Comparison of ENCODE assay signal across 9 cellular contexts in genomic region chr19:35959040-35959967, GRCh38. TPM values are rescaled to one million over a fixed set of nuclear protein-coding genes. Genes with fewer than 3 reads are reported as not detected.
A peak's percentile ranks its signal among the peaks of the same experiment; 100 is the strongest.
DNase-seq lines count a peak whose midpoint lies in the region; ATAC-seq, FAIRE-seq and TF ChIP-seq lines count a peak whose summit lies in the region.
"Had no signal": no experiment of that assay in that cellular context is flagged by ENCODE, and none has a peak within 500 bp of the region (broad histone marks: within the 10 kb centered on the region; RNA-seq: fewer than 3 reads in every experiment).

No MANE protein-coding gene starts in this region.

- intact Hi-C loops in K562 (cut with micrococcal nuclease), result no loop called here

- H3K79me2 ChIP-seq in K562 (ENCODE audit: control insufficient read depth, insufficient read depth, low read length) (no peaks in the 10 kb centered on the region), Karpas-422 (ENCODE audit: low read length) (no peaks in the 10 kb centered on the region)

- H3K36me3 ChIP-seq in K562 (ENCODE audit: control insufficient read depth, insufficient read depth, low read length) (no peaks in the 10 kb centered on the region), Karpas-422 (ENCODE audit: insufficient read depth, low read length) (no peaks in the 10 kb centered on the region)

- ATAC-seq in K562 (peak; percentile 77), GM18519 (IDR thresholded peaks at IDR 0.05; ENCODE audit: low FRiP score, unreplicated experiment) (no peak)

- H4K20me1 ChIP-seq in K562 (replicated peaks; ENCODE audit: control insufficient read depth, insufficient read depth, low read length), result no peaks in the 10 kb centered on the region
- no peaks in the 10 kb centered on the region for H4K20me1 ChIP-seq in Karpas-422 (ENCODE audit: insufficient read depth, low read depth, low read length)

- in situ Hi-C loops in K562 (cut with MboI), result no loop called here

- H3K4me2 ChIP-seq in K562 (ENCODE audit: insufficient read depth, low read length), result no peak overlapping the region
- H3K4me2 ChIP-seq in Karpas-422 (ENCODE audit: low read depth, low read length, poor library complexity, severe bottlenecking), result no peak overlapping the region

- no peaks in the 10 kb centered on the region for H3K9me3 ChIP-seq in K562 (replicated peaks; ENCODE audit: control insufficient read depth, insufficient read depth, low read depth, low read length)
- no peaks in the 10 kb centered on the region for H3K9me3 ChIP-seq in Karpas-422 (ENCODE audit: low read length)

- TF ChIP-seq RAD21 in K562 (CRISPR knock-in tag; conservative IDR thresholded peaks at IDR 0.05 in 1 of 2, IDR thresholded peaks at IDR 0.05 in 1 of 2), result no peak

- H3K27me3 ChIP-seq in K562 (ENCODE audit: control insufficient read depth in 2 of 2, insufficient read depth in 2 of 2, low read length in 2 of 2) (peaks cover 30 to 45% of the 10 kb centered on the region in 2 experiments; a peak in 3 of 5 replicates), Karpas-422 (ENCODE audit: low read length) (no peaks in the 10 kb centered on the region)

- H3K4me3 ChIP-seq in K562 (no peak overlapping the region), Karpas-422 (ENCODE audit: low read length) (no peak overlapping the region)

- TF ChIP-seq CTCF in GM12872 (IDR thresholded peaks at IDR 0.05; ENCODE audit: insufficient read depth, low read depth, low read length) (peak; percentile 36; the same call in 2 of the 3 replicates), K562 (IDR thresholded peaks at IDR 0.05 in 2 of 3, conservative IDR thresholded peaks at IDR 0.05 in 1 of 3; ENCODE audit: insufficient read depth in 2 of 3, low read depth in 1 of 3, low read length in 3 of 3) (peak; percentile 20 to 72 (median 27); a peak in 4 of 6 replicates)

- 19% methylated on average over 62 of the region's 97 CpGs for WGBS in K562 (ENCODE audit: insufficient coverage, low coverage, missing lambda C conversion rate)

- H3K4me1 ChIP-seq in K562 (replicated peaks in 1 of 2; ENCODE audit: control insufficient read depth in 2 of 2, insufficient read depth in 2 of 2, low read length in 2 of 2), result peaks cover 0 to 14% of the 10 kb centered on the region in 2 experiments; a peak in 2 of 5 replicates
- H3K4me1 ChIP-seq in Karpas-422 (ENCODE audit: low read length), result no peaks in the 10 kb centered on the region

- CTCF ChIA-PET in K562 (lab: Yijun Ruan, JAX; ENCODE audit: low intra/inter-chr PET ratio), result no interaction called here

- BruUV-seq in K562 (replicated peaks; lab: Mats Ljungman, UMichigan), result no TSS peak

- H2AFZ ChIP-seq in K562 (ENCODE audit: low read depth, low read length), result no peak overlapping the region
- no peak overlapping the region for H2AFZ ChIP-seq in Karpas-422 (ENCODE audit: low read length)

- no peak overlapping the region for H3K27ac ChIP-seq in K562 (ENCODE audit: extremely low read depth, low read depth, low read length)
- H3K27ac ChIP-seq in Karpas-422 (ENCODE audit: low read length), result no peak overlapping the region

- POLR2A ChIA-PET in K562 (lab: Yijun Ruan, JAX), result no interaction called here

- TF ChIP-seq POLR2A in K562 (conservative IDR thresholded peaks at IDR 0.05), result no peak

- DNase-seq in UCSD-AML1 (lab: John Stamatoyannopoulos, UW; ENCODE audit: unreplicated experiment), result peak; percentile 76
- peak in 3 of 4 experiments; percentile 41 to 57 (median 54) for DNase-seq in K562 (ENCODE audit: extremely low read depth in 1 of 4, low spot score in 3 of 4)
- DNase-seq in middle frontal gyrus (ENCODE audit: extremely low spot score, low spot score), result peak; percentile 12
- peak; percentile 57 for DNase-seq in stimulated activated CD8-positive, alpha-beta memory T cell treated with anti-CD3 and anti-CD28 coated beads, Interleukin-7, amount 100 ng/mL, for 1 hour (ENCODE audit: low read depth in 2 of 2)
- DNase-seq in Karpas-422, result no peak
- no peak for DNase-seq in NK-92 treated with Interleukin-12 subunit alpha and Interleukin-12 subunit beta, amount 100 ng/mL, for 24 hours (lab: John Stamatoyannopoulos, UW)

- no peak for FAIRE-seq in K562 (lab: Jason Lieb, UNC)

- H3K9me2 ChIP-seq in Karpas-422 (replicated peaks; ENCODE audit: insufficient read depth, low read length), result no peaks in the 10 kb centered on the region

- no peaks in the 10 kb centered on the region for H3K9me1 ChIP-seq in K562 (ENCODE audit: control insufficient read depth, insufficient read depth, low read length)

- H3K9ac ChIP-seq in K562 (ENCODE audit: insufficient read depth in 1 of 2, low read depth in 2 of 2, low read length in 2 of 2) (no peak overlapping the region), Karpas-422 (ENCODE audit: low read length) (no peak overlapping the region)

- TF ChIP-seq EP300 in K562 (IDR thresholded peaks at IDR 0.05; ENCODE audit: low read length), result no peak

RNA-seq across cellular contexts. Expression of gene LRFN3, which starts 23.1 kb away (rescaled TPM):
- 0.32 TPM in 1 of 2 replicates, not detected in the other for total RNA-seq in K562 (2011; cell fraction: chromatin; rRNA removed; ENCODE audit: low replicate concordance)
- total RNA-seq in K562 (2011; cell fraction: nucleolus; rRNA removed), result 0.26 and 0.50 TPM in 2 replicates
- 0.15 and 0.23 TPM in 2 replicates for total RNA-seq in K562 (2011; cell fraction: nucleoplasm; rRNA removed)
- total RNA-seq in K562 (2014; rRNA removed), result 0.08 TPM in 1 of 2 replicates, not detected in the other
- total RNA-seq in K562 (2014; rRNA removed; fragmentation: Illumina TruSeq; extraction: Trizol), result not detected in 2 replicates
- total RNA-seq in K562 (2015; rRNA removed; fragmentation: Illumina TruSeq; extraction: Trizol), result not detected in 2 replicates
- total RNA-seq in K562 (2021), result 0.11 and 0.31 TPM in 2 replicates
- polyA plus RNA-seq in K562 (2011; rRNA removed), result 0.16 TPM in 1 of 2 replicates, not detected in the other
- polyA plus RNA-seq in K562 (2011; cell fraction: cytosol; rRNA removed), result 0.09 and 0.18 TPM in 2 replicates
- polyA plus RNA-seq in K562 (2011; cell fraction: nucleus; rRNA removed), result 0.17 and 0.20 TPM in 2 replicates
- 0.07 and 0.09 TPM in 2 replicates for polyA plus RNA-seq in K562 (2012)
- polyA plus RNA-seq in K562 (2014; fragmentation: Illumina TruSeq; extraction: Trizol), result 0.03 and 0.19 TPM in 2 replicates
- not detected for polyA plus RNA-seq in K562 (2014; fragmentation: Nextera tagmentation; extraction: Ambion mirVana)
- 0.12 and 0.35 TPM in 2 replicates for polyA plus RNA-seq in K562 (2014; rRNA removed)
- polyA minus RNA-seq in K562 (2011; rRNA and poly(A)+ RNA removed), result 0.04 and 0.06 TPM in 2 replicates
- not detected in 2 replicates for polyA minus RNA-seq in K562 (2011; cell fraction: cytosol; rRNA and poly(A)+ RNA removed)
- 0.22 and 0.54 TPM in 2 replicates for polyA minus RNA-seq in K562 (2011; cell fraction: nucleus; rRNA and poly(A)+ RNA removed)
- 3.7 and 3.8 TPM in 2 replicates for total RNA-seq in Karpas-422 (2014; rRNA removed; shearing (Covaris generic); ENCODE audit: low replicate concordance)

RNA-seq across cellular contexts. Expression of gene SDHAF1, which starts 35.7 kb away (rescaled TPM):
- 6.0 and 23.0 TPM in 2 replicates for total RNA-seq in K562 (2011; cell fraction: chromatin; rRNA removed; ENCODE audit: low replicate concordance)
- total RNA-seq in K562 (2011; cell fraction: nucleolus; rRNA removed), result 33.8 and 36.0 TPM in 2 replicates
- 21.1 and 21.8 TPM in 2 replicates for total RNA-seq in K562 (2011; cell fraction: nucleoplasm; rRNA removed)
- total RNA-seq in K562 (2014; rRNA removed), result 48.4 and 62.7 TPM in 2 replicates
- 14.8 and 15.3 TPM in 2 replicates for total RNA-seq in K562 (2014; rRNA removed; fragmentation: Illumina TruSeq; extraction: Trizol)
- total RNA-seq in K562 (2015; rRNA removed; fragmentation: Illumina TruSeq; extraction: Trizol), result 23.5 and 24.7 TPM in 2 replicates
- total RNA-seq in K562 (2021), result 32.3 and 37.3 TPM in 2 replicates
- polyA plus RNA-seq in K562 (2011; rRNA removed), result 18.8 and 19.4 TPM in 2 replicates
- polyA plus RNA-seq in K562 (2011; cell fraction: cytosol; rRNA removed), result 34.5 and 61.0 TPM in 2 replicates
- polyA plus RNA-seq in K562 (2011; cell fraction: nucleus; rRNA removed), result 16.5 and 24.0 TPM in 2 replicates
- 23.1 and 26.8 TPM in 2 replicates for polyA plus RNA-seq in K562 (2012)
- 13.7 and 24.9 TPM in 2 replicates for polyA plus RNA-seq in K562 (2014; fragmentation: Illumina TruSeq; extraction: Trizol)
- 1 to 10 TPM in 1 of 2 experiments, under 1 TPM in 1; 0.42 to 1.1 TPM for polyA plus RNA-seq in K562 (2014; fragmentation: Nextera tagmentation; extraction: Ambion mirVana)
- 55.7 and 56.6 TPM in 2 replicates for polyA plus RNA-seq in K562 (2014; rRNA removed)
- 3.9 and 4.7 TPM in 2 replicates for polyA minus RNA-seq in K562 (2011; rRNA and poly(A)+ RNA removed)
- polyA minus RNA-seq in K562 (2011; cell fraction: cytosol; rRNA and poly(A)+ RNA removed), result 8.4 and 11.7 TPM in 2 replicates
- 9.4 and 13.3 TPM in 2 replicates for polyA minus RNA-seq in K562 (2011; cell fraction: nucleus; rRNA and poly(A)+ RNA removed)
- 23.4 and 71.2 TPM in 2 replicates for total RNA-seq in Karpas-422 (2014; rRNA removed; shearing (Covaris generic); ENCODE audit: low replicate concordance)

RNA-seq across cellular contexts. Expression of gene SYNE4, which starts 49.3 kb away (rescaled TPM):
- 4.4 and 8.6 TPM in 2 replicates for total RNA-seq in K562 (2011; cell fraction: chromatin; rRNA removed; ENCODE audit: low replicate concordance)
- total RNA-seq in K562 (2011; cell fraction: nucleolus; rRNA removed), result 4.0 and 4.7 TPM in 2 replicates
- 4.6 and 5.8 TPM in 2 replicates for total RNA-seq in K562 (2011; cell fraction: nucleoplasm; rRNA removed)
- total RNA-seq in K562 (2014; rRNA removed) (0.23 and 0.24 TPM in 2 replicates), K562 (2014; rRNA removed; fragmentation: Illumina TruSeq; extraction: Trizol) (0.22 TPM in 1 of 2 replicates, not detected in the other), K562 (2015; rRNA removed; fragmentation: Illumina TruSeq; extraction: Trizol) (0.26 and 0.29 TPM in 2 replicates), K562 (2021) (0.53 and 0.72 TPM in 2 replicates)
- polyA plus RNA-seq in K562 (2011; rRNA removed) (0.65 and 0.87 TPM in 2 replicates), K562 (2014; fragmentation: Illumina TruSeq; extraction: Trizol) (0.28 and 0.37 TPM in 2 replicates), K562 (2014; fragmentation: Nextera tagmentation; extraction: Ambion mirVana) (under 1 TPM; 0.03 to 0.21 TPM), K562 (2014; rRNA removed) (0.48 and 1.1 TPM in 2 replicates)
- 0.28 and 0.64 TPM in 2 replicates for polyA plus RNA-seq in K562 (2011; cell fraction: cytosol; rRNA removed)
- polyA plus RNA-seq in K562 (2011; cell fraction: nucleus; rRNA removed), result 6.0 and 6.5 TPM in 2 replicates
- 0.53 and 2.1 TPM in 2 replicates for polyA plus RNA-seq in K562 (2012)
- polyA minus RNA-seq in K562 (2011; rRNA and poly(A)+ RNA removed), result 0.07 TPM in 1 of 2 replicates, not detected in the other
- not detected in 2 replicates for polyA minus RNA-seq in K562 (2011; cell fraction: cytosol; rRNA and poly(A)+ RNA removed)
- polyA minus RNA-seq in K562 (2011; cell fraction: nucleus; rRNA and poly(A)+ RNA removed), result 0.54 and 0.67 TPM in 2 replicates
- 1.2 and 1.8 TPM in 2 replicates for total RNA-seq in Karpas-422 (2014; rRNA removed; shearing (Covaris generic); ENCODE audit: low replicate concordance)

RNA-seq across cellular contexts. Expression of gene TYROBP, which starts 51.2 kb away (rescaled TPM):
- total RNA-seq in K562 (2011; cell fraction: chromatin; rRNA removed; ENCODE audit: low replicate concordance), result not detected in 2 replicates
- 0.83 TPM in 1 of 2 replicates, not detected in the other for total RNA-seq in K562 (2011; cell fraction: nucleolus; rRNA removed)
- total RNA-seq in K562 (2011; cell fraction: nucleoplasm; rRNA removed), result 1.2 TPM in 1 of 2 replicates, not detected in the other
- total RNA-seq in K562 (2014; rRNA removed) (0.86 and 2.0 TPM in 2 replicates), K562 (2014; rRNA removed; fragmentation: Illumina TruSeq; extraction: Trizol) (1.1 and 1.2 TPM in 2 replicates), K562 (2015; rRNA removed; fragmentation: Illumina TruSeq; extraction: Trizol) (8.2 and 9.8 TPM in 2 replicates), K562 (2021) (2.7 and 2.9 TPM in 2 replicates)
- polyA plus RNA-seq in K562 (2011; rRNA removed) (2.9 and 11.1 TPM in 2 replicates), K562 (2014; fragmentation: Illumina TruSeq; extraction: Trizol) (2.2 and 2.4 TPM in 2 replicates), K562 (2014; fragmentation: Nextera tagmentation; extraction: Ambion mirVana) (1 to 10 TPM in 1 of 2 experiments, under 1 TPM in 1; 0.72 to 1.6 TPM), K562 (2014; rRNA removed) (3.4 and 8.1 TPM in 2 replicates)
- polyA plus RNA-seq in K562 (2011; cell fraction: cytosol; rRNA removed), result 9.4 and 12.1 TPM in 2 replicates
- 1.6 and 7.6 TPM in 2 replicates for polyA plus RNA-seq in K562 (2011; cell fraction: nucleus; rRNA removed)
- 14.6 and 22.6 TPM in 2 replicates for polyA plus RNA-seq in K562 (2012)
- 0.87 and 2.1 TPM in 2 replicates for polyA minus RNA-seq in K562 (2011; rRNA and poly(A)+ RNA removed)
- polyA minus RNA-seq in K562 (2011; cell fraction: cytosol; rRNA and poly(A)+ RNA removed), result 6.5 TPM in 1 of 2 replicates, not detected in the other
- 1.6 TPM in 1 of 2 replicates, not detected in the other for polyA minus RNA-seq in K562 (2011; cell fraction: nucleus; rRNA and poly(A)+ RNA removed)
- not detected in 2 replicates for total RNA-seq in Karpas-422 (2014; rRNA removed; shearing (Covaris generic); ENCODE audit: low replicate concordance)
- total RNA-seq: lung microvascular endothelial cell had no signal

RNA-seq across cellular contexts. Expression of gene ALKBH6, which starts 54.7 kb away (rescaled TPM):
- 56.4 and 79.7 TPM in 2 replicates for total RNA-seq in K562 (2011; cell fraction: chromatin; rRNA removed; ENCODE audit: low replicate concordance)
- 41.4 and 49.3 TPM in 2 replicates for total RNA-seq in K562 (2011; cell fraction: nucleolus; rRNA removed)
- 60.1 and 64.5 TPM in 2 replicates for total RNA-seq in K562 (2011; cell fraction: nucleoplasm; rRNA removed)
- 38.2 and 47.3 TPM in 2 replicates for total RNA-seq in K562 (2014; rRNA removed)
- 20.3 and 25.8 TPM in 2 replicates for total RNA-seq in K562 (2014; rRNA removed; fragmentation: Illumina TruSeq; extraction: Trizol)
- 17.7 and 22.7 TPM in 2 replicates for total RNA-seq in K562 (2015; rRNA removed; fragmentation: Illumina TruSeq; extraction: Trizol)
- total RNA-seq in K562 (2021), result 34.5 and 35.0 TPM in 2 replicates
- 33.5 and 40.4 TPM in 2 replicates for polyA plus RNA-seq in K562 (2011; rRNA removed)
- polyA plus RNA-seq in K562 (2011; cell fraction: cytosol; rRNA removed), result 28.8 and 69.6 TPM in 2 replicates
- 121 and 132 TPM in 2 replicates for polyA plus RNA-seq in K562 (2011; cell fraction: nucleus; rRNA removed)
- polyA plus RNA-seq in K562 (2012), result 37.1 and 40.2 TPM in 2 replicates
- polyA plus RNA-seq in K562 (2014; fragmentation: Illumina TruSeq; extraction: Trizol), result 38.2 TPM in 2 replicates
- polyA plus RNA-seq in K562 (2014; fragmentation: Nextera tagmentation; extraction: Ambion mirVana), result 1 to 10 TPM in 1 of 2 experiments, under 1 TPM in 1; 0.67 to 2.3 TPM
- 55.9 and 62.0 TPM in 2 replicates for polyA plus RNA-seq in K562 (2014; rRNA removed)
- polyA minus RNA-seq in K562 (2011; rRNA and poly(A)+ RNA removed), result 10.9 and 11.2 TPM in 2 replicates
- polyA minus RNA-seq in K562 (2011; cell fraction: cytosol; rRNA and poly(A)+ RNA removed), result 3.1 and 9.9 TPM in 2 replicates
- polyA minus RNA-seq in K562 (2011; cell fraction: nucleus; rRNA and poly(A)+ RNA removed), result 14.5 and 18.5 TPM in 2 replicates
- 11.1 and 48.4 TPM in 2 replicates for total RNA-seq in Karpas-422 (2014; rRNA removed; shearing (Covaris generic); ENCODE audit: low replicate concordance)

Comparison
In these comparisons a context has a peak if more than half of its experiments do, and no peak if none do; other contexts are left out.
1. DNase-seq: peak in UCSD-AML1 (single experiment), K562 (3 of 4), middle frontal gyrus (single experiment) and stimulated activated CD8-positive, alpha-beta memory T cell treated with anti-CD3 and anti-CD28 coated beads, Interleukin-7, amount 100 ng/mL, for 1 hour (2 of 2); none in Karpas-422 (single experiment) and NK-92 treated with Interleukin-12 subunit alpha and Interleukin-12 subunit beta, amount 100 ng/mL, for 24 hours (single experiment).